Comparison of ENCODE assay signal across 4 cellular contexts in genomic region chr19:2933490-2933910, GRCh38.
TF ChIP-seq lines count a peak whose summit lies in the region.

No MANE protein-coding gene starts in this region.

TF ChIP-seq in A549, 52 proteins besides CTCF, POLR2A, EP300 and RAD21:
- TF ChIP-seq RNF2 (IDR thresholded peaks at IDR 0.05; ENCODE audit: borderline replicate concordance, low read depth) (no peak), TFCP2L1 (CRISPR knock-in tag; IDR thresholded peaks at IDR 0.05) (no peak), ZSCAN20 (CRISPR knock-in tag; IDR thresholded peaks at IDR 0.05) (no peak), GATA3 (IDR thresholded peaks at IDR 0.05; ENCODE audit: borderline replicate concordance) (peak; percentile 48; the same call in 1 of the 2 replicates), KDM1A (IDR thresholded peaks at IDR 0.05; ENCODE audit: low read depth) (peak; percentile 75; the same call in 1 of the 2 replicates), HES2 (IDR thresholded peaks at IDR 0.05) (peak; percentile 22; the same call in 1 of the 2 replicates)
- TF ChIP-seq, protein P1, sequence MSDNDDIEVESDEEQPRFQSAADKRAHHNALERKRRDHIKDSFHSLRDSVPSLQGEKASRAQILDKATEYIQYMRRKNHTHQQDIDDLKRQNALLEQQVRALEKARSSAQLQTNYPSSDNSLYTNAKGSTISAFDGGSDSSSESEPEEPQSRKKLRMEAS (IDR thresholded peaks at IDR 0.05) = 0 out of 2 replicates have a peak, but pooled peaks have one; percentile 16

TF ChIP-seq in HCT116, 20 proteins besides CTCF, POLR2A, EP300 and RAD21:
- TF ChIP-seq CBX3 (IDR thresholded peaks at IDR 0.05; ENCODE audit: low read depth) (peak; percentile 82; the same call in 1 of the 2 replicates), EZH2phosphoT487 (IDR thresholded peaks at IDR 0.05; ENCODE audit: borderline replicate concordance) (no peak)

TF ChIP-seq in K562, 482 proteins besides CTCF, POLR2A, EP300 and RAD21 (continues in another document):
- TF ChIP-seq DIDO1 (tag; IDR thresholded peaks at IDR 0.05; ENCODE audit: low read depth) (no peak), ZBTB33 (CRISPR knock-in tag; IDR thresholded peaks at IDR 0.05) (0 out of 2 replicates have a peak, but pooled peaks have one; percentile 53), ZEB2 (IDR thresholded peaks at IDR 0.05) (peak; percentile 94), ZNF280A (IDR thresholded peaks at IDR 0.05; ENCODE audit: low read depth, partially characterized antibody) (peak; percentile 99), ZNF184 (CRISPR knock-in tag; IDR thresholded peaks at IDR 0.05) (no peak), KLF16 (IDR thresholded peaks at IDR 0.05) (peak; percentile 51; the same call in 1 of the 2 replicates), DMBX1 (CRISPR knock-in tag; IDR thresholded peaks at IDR 0.05; ENCODE audit: borderline replicate concordance) (0 out of 2 replicates have a peak, but pooled peaks have one; percentile 23), USF1 (CRISPR knock-in tag; IDR thresholded peaks at IDR 0.05) (no peak), CBX3 (IDR thresholded peaks at IDR 0.05; ENCODE audit: borderline replicate concordance in 1 of 2, low read length in 2 of 2) (peak; percentile 89 to 100), TRIM28 (IDR thresholded peaks at IDR 0.05) (peak; percentile 100)
- TF ChIP-seq, protein P2, sequence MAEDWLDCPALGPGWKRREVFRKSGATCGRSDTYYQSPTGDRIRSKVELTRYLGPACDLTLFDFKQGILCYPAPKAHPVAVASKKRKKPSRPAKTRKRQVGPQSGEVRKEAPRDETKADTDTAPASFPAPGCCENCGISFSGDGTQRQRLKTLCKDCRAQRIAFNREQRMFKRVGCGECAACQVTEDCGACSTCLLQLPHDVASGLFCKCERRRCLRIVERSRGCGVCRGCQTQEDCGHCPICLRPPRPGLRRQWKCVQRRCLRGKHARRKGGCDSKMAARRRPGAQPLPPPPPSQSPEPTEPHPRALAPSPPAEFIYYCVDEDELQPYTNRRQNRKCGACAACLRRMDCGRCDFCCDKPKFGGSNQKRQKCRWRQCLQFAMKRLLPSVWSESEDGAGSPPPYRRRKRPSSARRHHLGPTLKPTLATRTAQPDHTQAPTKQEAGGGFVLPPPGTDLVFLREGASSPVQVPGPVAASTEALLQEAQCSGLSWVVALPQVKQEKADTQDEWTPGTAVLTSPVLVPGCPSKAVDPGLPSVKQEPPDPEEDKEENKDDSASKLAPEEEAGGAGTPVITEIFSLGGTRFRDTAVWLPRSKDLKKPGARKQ (CRISPR knock-in tag; IDR thresholded peaks at IDR 0.05) = peak; percentile 94
- TF ChIP-seq, protein P3, sequence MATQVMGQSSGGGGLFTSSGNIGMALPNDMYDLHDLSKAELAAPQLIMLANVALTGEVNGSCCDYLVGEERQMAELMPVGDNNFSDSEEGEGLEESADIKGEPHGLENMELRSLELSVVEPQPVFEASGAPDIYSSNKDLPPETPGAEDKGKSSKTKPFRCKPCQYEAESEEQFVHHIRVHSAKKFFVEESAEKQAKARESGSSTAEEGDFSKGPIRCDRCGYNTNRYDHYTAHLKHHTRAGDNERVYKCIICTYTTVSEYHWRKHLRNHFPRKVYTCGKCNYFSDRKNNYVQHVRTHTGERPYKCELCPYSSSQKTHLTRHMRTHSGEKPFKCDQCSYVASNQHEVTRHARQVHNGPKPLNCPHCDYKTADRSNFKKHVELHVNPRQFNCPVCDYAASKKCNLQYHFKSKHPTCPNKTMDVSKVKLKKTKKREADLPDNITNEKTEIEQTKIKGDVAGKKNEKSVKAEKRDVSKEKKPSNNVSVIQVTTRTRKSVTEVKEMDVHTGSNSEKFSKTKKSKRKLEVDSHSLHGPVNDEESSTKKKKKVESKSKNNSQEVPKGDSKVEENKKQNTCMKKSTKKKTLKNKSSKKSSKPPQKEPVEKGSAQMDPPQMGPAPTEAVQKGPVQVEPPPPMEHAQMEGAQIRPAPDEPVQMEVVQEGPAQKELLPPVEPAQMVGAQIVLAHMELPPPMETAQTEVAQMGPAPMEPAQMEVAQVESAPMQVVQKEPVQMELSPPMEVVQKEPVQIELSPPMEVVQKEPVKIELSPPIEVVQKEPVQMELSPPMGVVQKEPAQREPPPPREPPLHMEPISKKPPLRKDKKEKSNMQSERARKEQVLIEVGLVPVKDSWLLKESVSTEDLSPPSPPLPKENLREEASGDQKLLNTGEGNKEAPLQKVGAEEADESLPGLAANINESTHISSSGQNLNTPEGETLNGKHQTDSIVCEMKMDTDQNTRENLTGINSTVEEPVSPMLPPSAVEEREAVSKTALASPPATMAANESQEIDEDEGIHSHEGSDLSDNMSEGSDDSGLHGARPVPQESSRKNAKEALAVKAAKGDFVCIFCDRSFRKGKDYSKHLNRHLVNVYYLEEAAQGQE (CRISPR knock-in tag; IDR thresholded peaks at IDR 0.05; ENCODE audit: low read depth) = no peak

TF ChIP-seq in liver, 16 proteins besides CTCF, POLR2A, EP300 and RAD21:
- no peak for TF ChIP-seq RXRA (IDR thresholded peaks at IDR 0.05)
- TF ChIP-seq HNF4A (conservative IDR thresholded peaks at IDR 0.05) = no peak
- no peak for TF ChIP-seq JUND (IDR thresholded peaks at IDR 0.05)
- no peak for TF ChIP-seq NR2F2 (IDR thresholded peaks at IDR 0.05)
- no peak for TF ChIP-seq TAF1 (conservative IDR thresholded peaks at IDR 0.05)
- no peak for TF ChIP-seq FOXA1 (IDR thresholded peaks at IDR 0.05)
- TF ChIP-seq HNF4G (IDR thresholded peaks at IDR 0.05) = no peak
- TF ChIP-seq ATF3 (IDR thresholded peaks at IDR 0.05) = no peak
- no peak for TF ChIP-seq GABPA (IDR thresholded peaks at IDR 0.05 in 1 of 2, conservative IDR thresholded peaks at IDR 0.05 in 1 of 2)
- no peak for TF ChIP-seq ZBTB33 (IDR thresholded peaks at IDR 0.05)
- no peak for TF ChIP-seq EGR1 (IDR thresholded peaks at IDR 0.05; ENCODE audit: low read depth in 2 of 2)
- TF ChIP-seq YY1 (IDR thresholded peaks at IDR 0.05) = no peak
TF ChIP-seq in liver: peak in this region for 0.
